Comparison of ENCODE assay signal across 9 cellular contexts in genomic region chr1:222813866-222814535, GRCh38. TPM values are rescaled to one million over a fixed set of nuclear protein-coding genes. Genes with fewer than 3 reads are reported as not detected.
DNase-seq lines count a peak whose midpoint lies in the region; ATAC-seq and TF ChIP-seq lines count a peak whose summit lies in the region.
"Had no signal": no experiment of that assay in that cellular context is flagged by ENCODE, and none has a peak within 500 bp of the region (broad histone marks: within the 10 kb centered on the region; RNA-seq: fewer than 3 reads in every experiment).

No MANE protein-coding gene starts in this region.

- no peak for DNase-seq in GM06990 (ENCODE audit: extremely low read depth, insufficient read length)
- DNase-seq in Peyer's patch: no peak
- DNase-seq in epithelial cell of prostate (ENCODE audit: low read depth, low spot score): no peak
- DNase-seq in progenitor cell of endocrine pancreas (ENCODE audit: low spot score, unreplicated experiment): no peak
- no peak for DNase-seq in LoVo (ENCODE audit: low spot score)
- no peak for DNase-seq in iPS-NIHi7 (ENCODE audit: extremely low spot score)
- no peak for DNase-seq in DMS79 treated with DMSO at 0.1 percent for 48 hours (lab: John Stamatoyannopoulos, UW)

- H3K27ac ChIP-seq in Peyer's patch (peak overlapping the region; percentile 87 to 97 (median 92)), epithelial cell of prostate (peak overlapping the region; percentile 83)
- H3K27ac ChIP-seq: HL-60 had no signal

- TF ChIP-seq POLR2A in Peyer's patch (IDR thresholded peaks at IDR 0.05): no peak

- peaks cover 0 to 11% (median 2%) of the 10 kb centered on the region in 4 donors for H3K4me1 ChIP-seq in Peyer's patch

- H3K4me3 ChIP-seq in GM06990 (replicated peaks; ENCODE audit: low read depth, low read length) (peak overlapping the region; percentile 90), Peyer's patch (peak overlapping the region; percentile 75 to 96 (median 86))

- no peak for ATAC-seq in HG03196 (IDR thresholded peaks at IDR 0.05; ENCODE audit: unreplicated experiment)

- peaks cover 12% of the 10 kb centered on the region for H3K27me3 Mint-ChIP-seq in progenitor cell of endocrine pancreas

- H3K36me3 ChIP-seq in GM06990 (ENCODE audit: control insufficient read depth, insufficient read depth, low read length) (no peaks in the 10 kb centered on the region), Peyer's patch (no peaks in the 10 kb centered on the region)

- peak overlapping the region; percentile 80 for H3K27ac Mint-ChIP-seq in progenitor cell of endocrine pancreas

- no peaks in the 10 kb centered on the region for H3K36me3 Mint-ChIP-seq in progenitor cell of endocrine pancreas (ENCODE audit: insufficient read depth)

- TF ChIP-seq CTCF in GM06990 (IDR thresholded peaks at IDR 0.05; ENCODE audit: insufficient read depth, low read length, poor library complexity, severe bottlenecking): no peak
- TF ChIP-seq CTCF in Peyer's patch (IDR thresholded peaks at IDR 0.05): no peak
- no peak for TF ChIP-seq CTCF in progenitor cell of endocrine pancreas (IDR thresholded peaks at IDR 0.05; ENCODE audit: unreplicated experiment)

- H3K9me3 Mint-ChIP-seq in progenitor cell of endocrine pancreas (ENCODE audit: low read depth): no peaks in the 10 kb centered on the region

- peak overlapping the region; percentile 87 for H3K4me3 Mint-ChIP-seq in progenitor cell of endocrine pancreas (ENCODE audit: low read depth)

- H3K9me3 ChIP-seq in Peyer's patch: no peaks in the 10 kb centered on the region

- H3K27me3 ChIP-seq in GM06990 (replicated peaks; ENCODE audit: control insufficient read depth, insufficient read depth, low read length) (no peaks in the 10 kb centered on the region), Peyer's patch (no peaks in the 10 kb centered on the region)

- H3K4me1 Mint-ChIP-seq in progenitor cell of endocrine pancreas (ENCODE audit: low read depth): peaks cover 16% of the 10 kb centered on the region

RNA-seq across cellular contexts. Expression of gene DISP1, which starts 0.8 kb away (rescaled TPM):
- total RNA-seq in Peyer's patch (10 to 100 TPM in 2 of 4 donors, 1 to 10 TPM in 2; 4.1 to 22.8 (median 10.1) TPM), progenitor cell of endocrine pancreas (9.1 and 9.3 TPM in 2 replicates)
